In the genomic region with DNA sequence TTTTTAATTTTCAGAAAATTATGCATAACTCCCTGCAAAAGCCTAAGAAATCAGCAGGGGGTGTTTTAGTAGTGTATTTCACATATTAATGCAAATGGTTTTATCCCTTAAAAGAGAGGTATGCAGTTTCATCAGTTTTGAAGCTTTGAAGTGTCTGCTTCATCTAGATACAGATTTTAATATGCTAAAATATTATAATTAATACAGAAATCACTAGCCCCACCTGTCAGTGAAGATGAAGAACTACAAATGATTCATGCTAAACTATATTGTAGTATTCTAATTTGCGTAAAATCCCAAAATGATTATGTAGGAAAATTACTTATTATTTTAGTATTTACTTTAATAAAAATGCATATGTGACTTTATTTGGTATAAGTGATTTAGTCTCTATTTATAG, we compare ENCODE assay signal across 2 cellular contexts.
A peak's percentile ranks its signal among the peaks of the same experiment; 100 is the strongest.
TF ChIP-seq lines count a peak whose summit lies in the region.

No MANE protein-coding gene starts in this region.

TF ChIP-seq in K562, 482 proteins besides CTCF, POLR2A, EP300 and RAD21:
- TF ChIP-seq, protein P1, sequence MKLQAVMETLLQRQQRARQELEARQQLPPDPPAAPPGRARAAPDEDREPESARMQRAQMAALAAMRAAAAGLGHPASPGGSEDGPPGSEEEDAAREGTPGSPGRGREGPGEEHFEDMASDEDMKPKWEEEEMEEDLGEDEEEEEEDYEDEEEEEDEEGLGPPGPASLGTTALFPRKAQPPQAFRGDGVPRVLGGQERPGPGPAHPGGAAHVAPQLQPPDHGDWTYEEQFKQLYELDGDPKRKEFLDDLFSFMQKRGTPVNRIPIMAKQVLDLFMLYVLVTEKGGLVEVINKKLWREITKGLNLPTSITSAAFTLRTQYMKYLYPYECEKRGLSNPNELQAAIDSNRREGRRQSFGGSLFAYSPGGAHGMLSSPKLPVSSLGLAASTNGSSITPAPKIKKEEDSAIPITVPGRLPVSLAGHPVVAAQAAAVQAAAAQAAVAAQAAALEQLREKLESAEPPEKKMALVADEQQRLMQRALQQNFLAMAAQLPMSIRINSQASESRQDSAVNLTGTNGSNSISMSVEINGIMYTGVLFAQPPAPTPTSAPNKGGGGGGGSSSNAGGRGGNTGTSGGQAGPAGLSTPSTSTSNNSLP (IDR thresholded peaks at IDR 0.05; ENCODE audit: borderline replicate concordance, low read depth, low read length): peak; percentile 73; the same call in 1 of the 2 replicates
- TF ChIP-seq ZNF316 (IDR thresholded peaks at IDR 0.05) (peak; percentile 32; the same call in 1 of the 2 replicates), NCOA1 (IDR thresholded peaks at IDR 0.05; ENCODE audit: low read depth) (no peak)
TF ChIP-seq in K562: peak in this region for 2.

TF ChIP-seq in neural cell, 6 proteins besides CTCF, POLR2A, EP300 and RAD21:
- TF ChIP-seq TAF1 (IDR thresholded peaks at IDR 0.05; ENCODE audit: low read depth): no peak
- TF ChIP-seq, protein P2, sequence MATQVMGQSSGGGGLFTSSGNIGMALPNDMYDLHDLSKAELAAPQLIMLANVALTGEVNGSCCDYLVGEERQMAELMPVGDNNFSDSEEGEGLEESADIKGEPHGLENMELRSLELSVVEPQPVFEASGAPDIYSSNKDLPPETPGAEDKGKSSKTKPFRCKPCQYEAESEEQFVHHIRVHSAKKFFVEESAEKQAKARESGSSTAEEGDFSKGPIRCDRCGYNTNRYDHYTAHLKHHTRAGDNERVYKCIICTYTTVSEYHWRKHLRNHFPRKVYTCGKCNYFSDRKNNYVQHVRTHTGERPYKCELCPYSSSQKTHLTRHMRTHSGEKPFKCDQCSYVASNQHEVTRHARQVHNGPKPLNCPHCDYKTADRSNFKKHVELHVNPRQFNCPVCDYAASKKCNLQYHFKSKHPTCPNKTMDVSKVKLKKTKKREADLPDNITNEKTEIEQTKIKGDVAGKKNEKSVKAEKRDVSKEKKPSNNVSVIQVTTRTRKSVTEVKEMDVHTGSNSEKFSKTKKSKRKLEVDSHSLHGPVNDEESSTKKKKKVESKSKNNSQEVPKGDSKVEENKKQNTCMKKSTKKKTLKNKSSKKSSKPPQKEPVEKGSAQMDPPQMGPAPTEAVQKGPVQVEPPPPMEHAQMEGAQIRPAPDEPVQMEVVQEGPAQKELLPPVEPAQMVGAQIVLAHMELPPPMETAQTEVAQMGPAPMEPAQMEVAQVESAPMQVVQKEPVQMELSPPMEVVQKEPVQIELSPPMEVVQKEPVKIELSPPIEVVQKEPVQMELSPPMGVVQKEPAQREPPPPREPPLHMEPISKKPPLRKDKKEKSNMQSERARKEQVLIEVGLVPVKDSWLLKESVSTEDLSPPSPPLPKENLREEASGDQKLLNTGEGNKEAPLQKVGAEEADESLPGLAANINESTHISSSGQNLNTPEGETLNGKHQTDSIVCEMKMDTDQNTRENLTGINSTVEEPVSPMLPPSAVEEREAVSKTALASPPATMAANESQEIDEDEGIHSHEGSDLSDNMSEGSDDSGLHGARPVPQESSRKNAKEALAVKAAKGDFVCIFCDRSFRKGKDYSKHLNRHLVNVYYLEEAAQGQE (IDR thresholded peaks at IDR 0.05; ENCODE audit: borderline replicate concordance): no peak
- TF ChIP-seq POLR2AphosphoS5 (IDR thresholded peaks at IDR 0.05): no peak
- no peak for TF ChIP-seq EZH2 (IDR thresholded peaks at IDR 0.05; ENCODE audit: borderline replicate concordance, insufficient read depth, low read length, poor library complexity, severe bottlenecking)
- TF ChIP-seq SMC3 (conservative IDR thresholded peaks at IDR 0.05; ENCODE audit: poor library complexity): no peak
- no peak for TF ChIP-seq MXI1 (conservative IDR thresholded peaks at IDR 0.05; ENCODE audit: poor library complexity, severe bottlenecking)
